ENCODE assay signal across 8 cellular contexts in genomic region chrX:66731398-66731797, GRCh38.
DNase-seq lines count a peak whose midpoint lies in the region; ATAC-seq, FAIRE-seq and TF ChIP-seq lines count a peak whose summit lies in the region.

No MANE protein-coding gene starts in this region.

- no peak overlapping the region for H3K9ac ChIP-seq in Karpas-422 (ENCODE audit: low read length)

- H3K36me3 Mint-ChIP-seq in activated T-helper 2 cell treated with anti-CD3 and anti-CD28 coated beads, Interferon-gamma antibody, Interleukin-2, Interleukin-4, amounts not matched to agents 10 μg/mL and 5 μg/mL and 100 μg/mL, durations not matched to agents 14 hours and 24 hours and 36 hours (ENCODE audit: low read depth): no peaks in the 10 kb centered on the region

- POLR2A ChIA-PET in A673 (lab: Charles Lee; ENCODE audit: low non-redundant PET): no interaction called here

- H4K20me1 ChIP-seq in Karpas-422 (ENCODE audit: insufficient read depth, low read depth, low read length): no peaks in the 10 kb centered on the region

- TF ChIP-seq EP300 in tibial nerve (IDR thresholded peaks at IDR 0.05): no peak

- H3K79me2 ChIP-seq in Karpas-422 (ENCODE audit: low read length): no peaks in the 10 kb centered on the region

- H3K4me1 ChIP-seq in A673 (ENCODE audit: insufficient read depth, low read length, poor library complexity, severe bottlenecking) (no peaks in the 10 kb centered on the region), Karpas-422 (ENCODE audit: low read length) (no peaks in the 10 kb centered on the region), ascending aorta (no peaks in the 10 kb centered on the region), lower lobe of right lung (no peaks in the 10 kb centered on the region), tibial nerve (no peaks in the 10 kb centered on the region)

- H3K36me3 ChIP-seq in A673 (ENCODE audit: insufficient read depth, low read length, poor library complexity, severe bottlenecking) (no peaks in the 10 kb centered on the region), Karpas-422 (ENCODE audit: insufficient read depth, low read length) (no peaks in the 10 kb centered on the region), ascending aorta (no peaks in the 10 kb centered on the region), lower lobe of right lung (no peaks in the 10 kb centered on the region), tibial nerve (no peaks in the 10 kb centered on the region)

- H3K4me3 ChIP-seq in A673 (ENCODE audit: low read depth, low read length, poor library complexity, severe bottlenecking): no peak overlapping the region
- no peak overlapping the region for H3K4me3 ChIP-seq in Karpas-422 (ENCODE audit: low read length)
- H3K4me3 ChIP-seq in ascending aorta: no peak overlapping the region
- no peak overlapping the region for H3K4me3 ChIP-seq in lower lobe of right lung
- no peak overlapping the region for H3K4me3 ChIP-seq in tibial nerve

- no TSS peak for BruUV-seq in A673 (replicated peaks; lab: Mats Ljungman, UMichigan)

- peak in 1 of 2 donors; percentile 35 for ATAC-seq in lower lobe of right lung

- peak; percentile 35 for DNase-seq in A673 (ENCODE audit: low spot score)
- no peak for DNase-seq in GM12891 (ENCODE audit: insufficient read length, low spot score)
- DNase-seq in Karpas-422: peak; percentile 74
- no peak for DNase-seq in ascending aorta (ENCODE audit: low spot score in 2 of 2)
- no peak for DNase-seq in lower lobe of right lung
- no peak for DNase-seq in tibial nerve (ENCODE audit: low spot score in 2 of 2)
- DNase-seq in activated T-helper 2 cell treated with anti-CD3 and anti-CD28 coated beads, Interferon-gamma antibody, Interleukin-2, Interleukin-4, amounts not matched to agents 10 μg/mL and 5 μg/mL and 100 μg/mL, durations not matched to agents 14 hours and 24 hours and 36 hours (ENCODE audit: low spot score): no peak
- no peak for DNase-seq in activated gamma-delta T cell (lab: John Stamatoyannopoulos, UW)

- intact Hi-C loops in A673 (cut with micrococcal nuclease; ENCODE audit: unreplicated experiment): loop anchor here (2.0 to 10.0 kb wide), 4 partner anchors 697 to 1413 kb away; no protein-coding TSS in a partner anchor
- intact Hi-C loops in ascending aorta (cut with DNase I): loop anchor here (10.0 kb wide), 1 partner anchor 1147 kb away; no protein-coding TSS in a partner anchor
- intact Hi-C loops in lower lobe of right lung (cut with DNase I): no loop called here
- intact Hi-C loops in activated T-helper 2 cell treated with anti-CD3 and anti-CD28 coated beads, Interferon-gamma antibody, Interleukin-2, Interleukin-4, amounts not matched to agents 10 μg/mL and 5 μg/mL and 100 μg/mL, durations not matched to agents 14 hours and 24 hours and 36 hours (cut with micrococcal nuclease): loop anchor here (2.0 kb wide), 2 partner anchors 529 to 1149 kb away; no protein-coding TSS in a partner anchor

- H2AFZ ChIP-seq in Karpas-422 (ENCODE audit: low read length): no peak overlapping the region

- H3K9me3 ChIP-seq in A673 (ENCODE audit: low read depth, low read length, poor library complexity, severe bottlenecking): no peaks in the 10 kb centered on the region
- H3K9me3 ChIP-seq in Karpas-422 (ENCODE audit: low read length): peaks cover 8% of the 10 kb centered on the region; the same call in 1 of the 2 replicates
- no peaks in the 10 kb centered on the region for H3K9me3 ChIP-seq in ascending aorta
- no peaks in the 10 kb centered on the region for H3K9me3 ChIP-seq in lower lobe of right lung
- H3K9me3 ChIP-seq in tibial nerve: no peaks in the 10 kb centered on the region

- H3K9me3 Mint-ChIP-seq in activated T-helper 2 cell treated with anti-CD3 and anti-CD28 coated beads, Interferon-gamma antibody, Interleukin-2, Interleukin-4, amounts not matched to agents 10 μg/mL and 5 μg/mL and 100 μg/mL, durations not matched to agents 14 hours and 24 hours and 36 hours: no peaks in the 10 kb centered on the region

- no peak for TF ChIP-seq POLR2A in GM12891 (IDR thresholded peaks at IDR 0.05; ENCODE audit: low read depth, low read length)
- no peak for TF ChIP-seq POLR2A in tibial nerve (IDR thresholded peaks at IDR 0.05)

- H3K27ac ChIP-seq in A673 (ENCODE audit: low read depth, low read length, poor library complexity, severe bottlenecking) (no peak overlapping the region), Karpas-422 (ENCODE audit: low read length) (no peak overlapping the region), ascending aorta (no peak overlapping the region), lower lobe of right lung (no peak overlapping the region), tibial nerve (no peak overlapping the region)

- H3K4me1 Mint-ChIP-seq in activated T-helper 2 cell treated with anti-CD3 and anti-CD28 coated beads, Interferon-gamma antibody, Interleukin-2, Interleukin-4, amounts not matched to agents 10 μg/mL and 5 μg/mL and 100 μg/mL, durations not matched to agents 14 hours and 24 hours and 36 hours (ENCODE audit: low read depth): peaks cover 2% of the 10 kb centered on the region

- H3K4me2 ChIP-seq in Karpas-422 (ENCODE audit: low read depth, low read length, poor library complexity, severe bottlenecking): no peak overlapping the region

- H3K27me3 Mint-ChIP-seq in activated T-helper 2 cell treated with anti-CD3 and anti-CD28 coated beads, Interferon-gamma antibody, Interleukin-2, Interleukin-4, amounts not matched to agents 10 μg/mL and 5 μg/mL and 100 μg/mL, durations not matched to agents 14 hours and 24 hours and 36 hours (ENCODE audit: low read depth): no peaks in the 10 kb centered on the region

- TF ChIP-seq CTCF in A673 (conservative IDR thresholded peaks at IDR 0.05; ENCODE audit: low read depth, low read length) (peak; percentile 51), ascending aorta (IDR thresholded peaks at IDR 0.05) (peak; percentile 13 to 46 (median 23)), lower lobe of right lung (IDR thresholded peaks at IDR 0.05) (peak; percentile 19), tibial nerve (IDR thresholded peaks at IDR 0.05) (peak in 1 of 5 experiments; percentile 24)

- 20 to 40% methylated on average over 2 of the region's 2 CpGs for WGBS in tibial nerve, 2 donors

- H3K9me2 ChIP-seq in Karpas-422 (replicated peaks; ENCODE audit: insufficient read depth, low read length): no peaks in the 10 kb centered on the region

- H3K27ac Mint-ChIP-seq in activated T-helper 2 cell treated with anti-CD3 and anti-CD28 coated beads, Interferon-gamma antibody, Interleukin-2, Interleukin-4, amounts not matched to agents 10 μg/mL and 5 μg/mL and 100 μg/mL, durations not matched to agents 14 hours and 24 hours and 36 hours: no peak overlapping the region

- H3K27me3 ChIP-seq in A673 (replicated peaks; ENCODE audit: insufficient read depth, low read depth, low read length, poor library complexity): no peaks in the 10 kb centered on the region
- H3K27me3 ChIP-seq in Karpas-422 (ENCODE audit: low read length): no peaks in the 10 kb centered on the region
- no peaks in the 10 kb centered on the region for H3K27me3 ChIP-seq in ascending aorta
- H3K27me3 ChIP-seq in lower lobe of right lung (ENCODE audit: low read depth): no peaks in the 10 kb centered on the region
- H3K27me3 ChIP-seq in tibial nerve: no peaks in the 10 kb centered on the region

- CTCF ChIA-PET in A673 (lab: Charles Lee): interaction anchor here (0.6 to 1.1 kb wide), 3 partner anchors 849 to 1150 kb away, joined by 3 to 6 read pairs (median 6); no protein-coding TSS in a partner anchor

- no peak overlapping the region for H3K4me3 Mint-ChIP-seq in activated T-helper 2 cell treated with anti-CD3 and anti-CD28 coated beads, Interferon-gamma antibody, Interleukin-2, Interleukin-4, amounts not matched to agents 10 μg/mL and 5 μg/mL and 100 μg/mL, durations not matched to agents 14 hours and 24 hours and 36 hours (ENCODE audit: low read depth)

- FAIRE-seq in GM12891 (lab: Jason Lieb, UNC): peak; percentile 71

TF ChIP-seq in GM12891, 5 proteins besides CTCF, POLR2A, EP300 and RAD21:
- no peak for TF ChIP-seq POU2F2 (IDR thresholded peaks at IDR 0.05; ENCODE audit: low read depth, low read length)
- TF ChIP-seq SPI1 (IDR thresholded peaks at IDR 0.05; ENCODE audit: low read depth, low read length): no peak
- no peak for TF ChIP-seq TAF1 (IDR thresholded peaks at IDR 0.05; ENCODE audit: low read depth, low read length)
- TF ChIP-seq PAX5 (IDR thresholded peaks at IDR 0.05; ENCODE audit: insufficient read depth, low read length, severe bottlenecking): no peak
- no peak for TF ChIP-seq POLR2AphosphoS5 (IDR thresholded peaks at IDR 0.05; ENCODE audit: low read depth, low read length)
TF ChIP-seq in GM12891: peak in this region for 0.

Comparison
In these comparisons a context has a peak if more than half of its experiments do, and no peak if none do; other contexts are left out.
1. DNase-seq: peak in A673 (single experiment) and Karpas-422 (single experiment); none in GM12891 (single experiment), ascending aorta (0 of 2), lower lobe of right lung (single experiment), tibial nerve (0 of 2), activated T-helper 2 cell treated with anti-CD3 and anti-CD28 coated beads, Interferon-gamma antibody, Interleukin-2, Interleukin-4, amounts not matched to agents 10 μg/mL and 5 μg/mL and 100 μg/mL, durations not matched to agents 14 hours and 24 hours and 36 hours (single experiment) and activated gamma-delta T cell (single experiment).